25 cellular contexts compared by ENCODE assay signal in the genomic region with DNA sequence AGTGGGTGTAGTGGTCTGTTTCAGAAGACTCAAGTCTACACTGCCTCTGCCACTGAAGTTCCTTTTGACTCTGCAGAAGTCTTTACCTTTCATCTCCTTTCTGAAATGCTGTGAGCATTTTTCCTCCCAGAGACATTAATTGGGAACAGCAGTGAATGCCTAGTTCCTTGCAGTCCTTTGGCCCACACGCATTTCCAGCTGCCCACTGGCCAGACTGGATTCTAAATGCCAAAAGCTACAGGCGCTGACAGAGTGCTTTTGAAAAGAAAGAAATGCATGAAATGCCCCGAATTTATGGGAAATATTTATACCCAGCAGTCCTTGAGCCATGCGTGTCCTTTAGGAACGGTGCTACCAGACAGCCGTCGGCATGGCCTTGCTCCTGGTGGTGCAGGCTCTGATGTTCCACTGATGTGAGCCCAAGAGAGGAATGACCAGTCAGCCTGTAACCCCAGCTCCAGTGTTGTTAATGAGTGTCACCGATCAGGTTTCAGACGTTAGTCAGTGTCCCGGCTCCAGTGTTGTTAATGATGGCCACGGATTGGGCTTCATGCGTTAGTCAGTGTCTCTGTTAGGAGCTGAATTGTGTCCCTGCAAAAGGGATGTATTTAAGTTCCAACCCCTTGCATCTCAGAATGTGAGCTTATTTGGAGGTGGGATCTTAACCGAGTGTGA.
DNase-seq lines count a peak whose midpoint lies in the region; FAIRE-seq and TF ChIP-seq lines count a peak whose summit lies in the region.
"Had no signal": no experiment of that assay in that cellular context is flagged by ENCODE, and none has a peak within 500 bp of the region (broad histone marks: within the 10 kb centered on the region; RNA-seq: fewer than 3 reads in every experiment).

No MANE protein-coding gene starts in this region.

- no peak overlapping the region for H3K4me2 ChIP-seq in GM23248 (ENCODE audit: unreplicated experiment)

- H3K4me1 ChIP-seq in GM23248 (ENCODE audit: insufficient read depth), result peaks cover 20% of the 10 kb centered on the region

- H3K79me2 ChIP-seq in GM23248 (ENCODE audit: insufficient read depth), result peaks cover 10% of the 10 kb centered on the region; the same call in 1 of the 2 replicates

- no peaks in the 10 kb centered on the region for H3K9me3 ChIP-seq in GM23248 (ENCODE audit: low read depth)
- H3K9me3 ChIP-seq: MG63 had no signal

- DNase-seq in AG08395 (ENCODE audit: low spot score), result peak; percentile 22
- peak; percentile 73 for DNase-seq in GM23248
- no peak for DNase-seq in bronchial epithelial cell (ENCODE audit: low read depth)
- DNase-seq in myocyte (ENCODE audit: low read depth), result peak; percentile 54
- DNase-seq in SK-N-DZ (ENCODE audit: low spot score), result no peak
- DNase-seq in NCI-H2196 treated with DMSO at 0.1 percent for 48 hours (lab: John Stamatoyannopoulos, UW; ENCODE audit: unreplicated experiment), result no peak
- no peak for DNase-seq in mesenteric fat pad (ENCODE audit: low spot score)
- no peak for DNase-seq in superior temporal gyrus (ENCODE audit: extremely low spot score)
- DNase-seq: 8988T; CD8-positive, alpha-beta T cell; DMS53; EL; H9; Karpas-422; MG63; NCI-H1048; NCI-H1436; NCI-H1930; NCI-H2171; NCI-H446; NCI-H748 treated with DMSO at 0.1 percent for 48 hours; OCI-M1; SHP77 treated with DMSO at 0.1 percent for 48 hours had no signal

- no peaks in the 10 kb centered on the region for H3K9me2 ChIP-seq in GM23248 (ENCODE audit: insufficient read depth)

- FAIRE-seq in bronchial epithelial cell (lab: Jason Lieb, UNC), result peak; percentile 86
- FAIRE-seq: GM18507 had no signal

- 14 to 15% methylated on average over 12 to 13 of the region's 13 CpGs for WGBS in GM23248 (ENCODE audit: low coverage in 1 of 2, low lambda C conversion rate in 2 of 2, missing lambda C conversion rate in 2 of 2), 2 experiments

- H3K27me3 ChIP-seq in GM23248 (replicated peaks; ENCODE audit: insufficient read depth), result no peaks in the 10 kb centered on the region
- H3K27me3 ChIP-seq in bronchial epithelial cell (ENCODE audit: control insufficient read depth, insufficient read depth, low read length), result no peaks in the 10 kb centered on the region
- H3K27me3 ChIP-seq: BLaER1 treated with 17β-estradiol and CSF1 and Interleukin-3, amounts not matched to agents 10 nM and 100 nM; MG63 had no signal

- no peaks in the 10 kb centered on the region for H4K20me1 ChIP-seq in GM23248 (ENCODE audit: insufficient read depth)

- in situ Hi-C loops in GM23248 (cut with MboI), result no loop called here

- H3F3A ChIP-seq in GM23248 (ENCODE audit: insufficient read depth), result 0 out of 2 replicates have a peak, but pooled peaks cover 5% of the 10 kb centered on the region

- peak overlapping the region; percentile 49 for H3K27ac ChIP-seq in GM23248
- H3K27ac ChIP-seq: BLaER1 treated with 17β-estradiol and CSF1 and Interleukin-3, amounts not matched to agents 10 nM and 100 nM had no signal

- TF ChIP-seq CTCF in bronchial epithelial cell (IDR thresholded peaks at IDR 0.05; ENCODE audit: insufficient read depth, low read length, severe bottlenecking), result no peak

- no peak overlapping the region for H3K9ac ChIP-seq in GM23248
- H3K9ac ChIP-seq: BLaER1 treated with 17β-estradiol and CSF1 and Interleukin-3, amounts not matched to agents 10 nM and 100 nM had no signal

- no peak overlapping the region for H2AFZ ChIP-seq in GM23248

- H3K4me3 ChIP-seq in GM23248 (no peak overlapping the region), bronchial epithelial cell (ENCODE audit: low read depth, low read length) (no peak overlapping the region)
- H3K4me3 ChIP-seq: BLaER1 treated with 17β-estradiol and CSF1 and Interleukin-3, amounts not matched to agents 10 nM and 100 nM; MG63 had no signal

- H3K36me3 ChIP-seq in GM23248 (ENCODE audit: low read depth), result no peaks in the 10 kb centered on the region
- H3K36me3 ChIP-seq in bronchial epithelial cell (ENCODE audit: control insufficient read depth, insufficient read depth, low read length), result no peaks in the 10 kb centered on the region
- H3K36me3 ChIP-seq: MG63 had no signal

Comparison
In these comparisons a context has a peak if more than half of its experiments do, and no peak if none do; other contexts are left out.
1. DNase-seq: peak in AG08395 (single experiment), GM23248 (single experiment) and myocyte (single experiment); none in bronchial epithelial cell (single experiment), SK-N-DZ (single experiment), NCI-H2196 treated with DMSO at 0.1 percent for 48 hours (single experiment), mesenteric fat pad (single experiment) and superior temporal gyrus (single experiment).